In genomic region chr15:82108489-82109078, GRCh38 we compare ENCODE assay signal across 8 cellular contexts.
DNase-seq lines count a peak whose midpoint lies in the region; ATAC-seq and TF ChIP-seq lines count a peak whose summit lies in the region.

No MANE protein-coding gene starts in this region.

- DNase-seq in NCI-H146 treated with DMSO at 0.1 percent for 48 hours (lab: John Stamatoyannopoulos, UW; ENCODE audit: unreplicated experiment) (peak; percentile 15), lower lobe of right lung (peak; percentile 67), NCI-H1092 treated with DMSO at 0.1 percent for 48 hours (lab: John Stamatoyannopoulos, UW) (no peak)
- DNase-seq in activated CD4-positive, CD25-positive, alpha-beta regulatory T cell treated with anti-CD3 and anti-CD28 coated beads, Interleukin-2, amount 50 U/mL, for 72 hours: peak; percentile 76
- peak; percentile 31 for DNase-seq in central memory CD4-positive, alpha-beta T cell
- peak; percentile 89 for DNase-seq in stimulated activated CD8-positive, alpha-beta memory T cell treated with anti-CD3 and anti-CD28 coated beads, Interleukin-4, amount 100 ng/mL, for 48 hours

- H3K27ac ChIP-seq in lower lobe of right lung: no peak overlapping the region

- no peaks in the 10 kb centered on the region for H3K4me1 ChIP-seq in lower lobe of right lung

- intact Hi-C loops in lower lobe of right lung (cut with DNase I): no loop called here

- H3K9me3 ChIP-seq in lower lobe of right lung: no peaks in the 10 kb centered on the region

- no peaks in the 10 kb centered on the region for H3K36me3 ChIP-seq in lower lobe of right lung

- no peaks in the 10 kb centered on the region for H3K27me3 ChIP-seq in lower lobe of right lung (ENCODE audit: low read depth)

- ATAC-seq in HG02571 (IDR thresholded peaks at IDR 0.05; ENCODE audit: unreplicated experiment) (peak; percentile 81), lower lobe of right lung (peak; percentile 88 to 92)

- TF ChIP-seq CTCF in GM12874 (IDR thresholded peaks at IDR 0.05; ENCODE audit: insufficient read depth, low read depth, low read length): peak; percentile 89
- TF ChIP-seq CTCF in lower lobe of right lung (IDR thresholded peaks at IDR 0.05): peak; percentile 79

- H3K4me3 ChIP-seq in lower lobe of right lung: no peak overlapping the region
